In genomic region chr9:132214027-132214622, GRCh38 we compare ENCODE assay signal across 8 cellular contexts. TPM values are rescaled to one million over a fixed set of nuclear protein-coding genes. Genes with fewer than 3 reads are reported as not detected.
A peak's percentile ranks its signal among the peaks of the same experiment; 100 is the strongest.
DNase-seq lines count a peak whose midpoint lies in the region; ATAC-seq, FAIRE-seq and TF ChIP-seq lines count a peak whose summit lies in the region.

No MANE protein-coding gene starts in this region.

- H3K27ac ChIP-seq in A673 (ENCODE audit: low read depth, low read length, poor library complexity, severe bottlenecking) (no peak overlapping the region), astrocyte (ENCODE audit: low read depth, low read length) (peak overlapping the region; percentile 62), iPS DF 6.9 (ENCODE audit: low read length) (no peak overlapping the region), stomach smooth muscle (ENCODE audit: low read length) (peak overlapping the region; percentile 70)

- H3K4me1 Mint-ChIP-seq in astrocyte (ENCODE audit: low read depth, unreplicated experiment): peaks cover 11% of the 10 kb centered on the region

- peaks cover 5% of the 10 kb centered on the region for H4K20me1 ChIP-seq in astrocyte (ENCODE audit: insufficient read depth, low read length)

- CTCF ChIA-PET in A673 (lab: Charles Lee): no interaction called here

- ATAC-seq in HG03565 (IDR thresholded peaks at IDR 0.05; ENCODE audit: unreplicated experiment) (no peak), HG02610 (IDR thresholded peaks at IDR 0.05; ENCODE audit: unreplicated experiment) (no peak)

- H3K4me1 ChIP-seq in A673 (ENCODE audit: insufficient read depth, low read length, poor library complexity, severe bottlenecking) (peaks cover 9% of the 10 kb centered on the region), astrocyte (ENCODE audit: insufficient read depth, low read length) (peaks cover 13% of the 10 kb centered on the region), iPS DF 6.9 (ENCODE audit: control insufficient read depth, insufficient read depth, low read length) (0 out of 2 replicates have a peak, but pooled peaks cover 1% of the 10 kb centered on the region), stomach smooth muscle (ENCODE audit: control insufficient read depth, insufficient read depth, low read length) (peaks cover 13% of the 10 kb centered on the region)

- peaks cover 33% of the 10 kb centered on the region for H3K27me3 Mint-ChIP-seq in astrocyte (ENCODE audit: low read depth, unreplicated experiment)

- H2AFZ ChIP-seq in astrocyte (ENCODE audit: low read depth, low read length): peak overlapping the region; percentile 78

- H3K36me3 Mint-ChIP-seq in astrocyte (ENCODE audit: low read depth, unreplicated experiment): no peaks in the 10 kb centered on the region

- peak; percentile 72 for DNase-seq in A673 (ENCODE audit: low spot score)
- DNase-seq in HuH-7.5 (ENCODE audit: low spot score): peak; percentile 38
- DNase-seq in astrocyte (ENCODE audit: low read depth): peak; percentile 95
- DNase-seq in iPS DF 6.9 (ENCODE audit: low read depth, low spot score): peak; percentile 45
- DNase-seq in activated CD4-positive, alpha-beta T cell treated with anti-CD3 and anti-CD28 coated beads for 4 hours: no peak

- H3K4me3 ChIP-seq in A673 (ENCODE audit: low read depth, low read length, poor library complexity, severe bottlenecking): no peak overlapping the region
- H3K4me3 ChIP-seq in astrocyte (ENCODE audit: insufficient read depth, low read depth, low read length): peak overlapping the region; percentile 8
- H3K4me3 ChIP-seq in iPS DF 6.9 (ENCODE audit: low read length): no peak overlapping the region
- peak overlapping the region in 1 of 2 donors; percentile 49 for H3K4me3 ChIP-seq in stomach smooth muscle (ENCODE audit: low read length in 2 of 2)

- H3K79me2 ChIP-seq in astrocyte (ENCODE audit: insufficient read depth, low read length): no peaks in the 10 kb centered on the region

- H3K27ac Mint-ChIP-seq in astrocyte (ENCODE audit: unreplicated experiment): peak overlapping the region; percentile 76

- no TSS peak for BruUV-seq in A673 (replicated peaks; lab: Mats Ljungman, UMichigan)

- no peaks in the 10 kb centered on the region for H3K27me3 ChIP-seq in A673 (replicated peaks; ENCODE audit: insufficient read depth, low read depth, low read length, poor library complexity)
- peaks cover 3% of the 10 kb centered on the region for H3K27me3 ChIP-seq in astrocyte (ENCODE audit: insufficient read depth, low read length)
- no peaks in the 10 kb centered on the region for H3K27me3 ChIP-seq in iPS DF 6.9 (ENCODE audit: control insufficient read depth, insufficient read depth, low read length)
- H3K27me3 ChIP-seq in stomach smooth muscle (ENCODE audit: control insufficient read depth in 1 of 2, insufficient read depth in 2 of 2, low read length in 2 of 2): no peaks in the 10 kb centered on the region

- no peak for FAIRE-seq in astrocyte (lab: Jason Lieb, UNC)

- H3K4me2 ChIP-seq in astrocyte (ENCODE audit: low read length): peak overlapping the region; percentile 74

- no peak overlapping the region for H3K4me3 Mint-ChIP-seq in astrocyte (ENCODE audit: unreplicated experiment)

- no CpG with 5 or more reads among the region's 18 CpGs for WGBS in iPS DF 6.9 (ENCODE audit: insufficient coverage, insufficient read length)

- H3K36me3 ChIP-seq in A673 (ENCODE audit: insufficient read depth, low read length, poor library complexity, severe bottlenecking): no peaks in the 10 kb centered on the region
- H3K36me3 ChIP-seq in astrocyte (ENCODE audit: insufficient read depth, low read length): no peaks in the 10 kb centered on the region
- H3K36me3 ChIP-seq in iPS DF 6.9 (ENCODE audit: control insufficient read depth, insufficient read depth, low read length): no peaks in the 10 kb centered on the region
- no peaks in the 10 kb centered on the region for H3K36me3 ChIP-seq in stomach smooth muscle (ENCODE audit: control insufficient read depth in 2 of 2, insufficient read depth in 2 of 2, low read length in 2 of 2)

- H3K9me3 ChIP-seq in A673 (ENCODE audit: low read depth, low read length, poor library complexity, severe bottlenecking) (no peaks in the 10 kb centered on the region), astrocyte (ENCODE audit: insufficient read depth, low read depth, low read length) (no peaks in the 10 kb centered on the region), iPS DF 6.9 (ENCODE audit: control insufficient read depth, insufficient read depth, low read length) (no peaks in the 10 kb centered on the region), stomach smooth muscle (ENCODE audit: control insufficient read depth in 2 of 2, low read length in 2 of 2) (no peaks in the 10 kb centered on the region)

- no peak for TF ChIP-seq CTCF in A673 (conservative IDR thresholded peaks at IDR 0.05; ENCODE audit: low read depth, low read length)
- no peak for TF ChIP-seq CTCF in astrocyte (IDR thresholded peaks at IDR 0.05; ENCODE audit: insufficient read depth, low read depth, low read length)

- H3K9ac ChIP-seq in astrocyte (ENCODE audit: low read length): peak overlapping the region; percentile 73
- H3K9ac ChIP-seq in stomach smooth muscle (ENCODE audit: low read length in 2 of 2): peak overlapping the region; percentile 29 to 69

- POLR2A ChIA-PET in A673 (lab: Charles Lee; ENCODE audit: low non-redundant PET): no interaction called here

- intact Hi-C loops in A673 (cut with micrococcal nuclease; ENCODE audit: unreplicated experiment): no loop called here

- H3K9me3 Mint-ChIP-seq in astrocyte (ENCODE audit: unreplicated experiment): peaks cover 1% of the 10 kb centered on the region

RNA-seq across cellular contexts. Expression of gene NTNG2, which starts 52.3 kb away (rescaled TPM):
- 1.5 and 3.0 TPM in 2 replicates for total RNA-seq in A673 (2021)
- total RNA-seq in astrocyte: 2.4 and 2.5 TPM in 2 replicates

Comparison
In these comparisons a context has a peak if more than half of its experiments do, and no peak if none do; other contexts are left out.
1. DNase-seq: peak in A673 (single experiment), HuH-7.5 (single experiment), astrocyte (single experiment) and iPS DF 6.9 (single experiment); none in activated CD4-positive, alpha-beta T cell treated with anti-CD3 and anti-CD28 coated beads for 4 hours (0 of 2).
2. H3K27ac ChIP-seq: peak in astrocyte (single experiment) and stomach smooth muscle (single experiment); none in A673 (single experiment) and iPS DF 6.9 (single experiment).